ENCODE assay signal across 9 cellular contexts in the genomic region with DNA sequence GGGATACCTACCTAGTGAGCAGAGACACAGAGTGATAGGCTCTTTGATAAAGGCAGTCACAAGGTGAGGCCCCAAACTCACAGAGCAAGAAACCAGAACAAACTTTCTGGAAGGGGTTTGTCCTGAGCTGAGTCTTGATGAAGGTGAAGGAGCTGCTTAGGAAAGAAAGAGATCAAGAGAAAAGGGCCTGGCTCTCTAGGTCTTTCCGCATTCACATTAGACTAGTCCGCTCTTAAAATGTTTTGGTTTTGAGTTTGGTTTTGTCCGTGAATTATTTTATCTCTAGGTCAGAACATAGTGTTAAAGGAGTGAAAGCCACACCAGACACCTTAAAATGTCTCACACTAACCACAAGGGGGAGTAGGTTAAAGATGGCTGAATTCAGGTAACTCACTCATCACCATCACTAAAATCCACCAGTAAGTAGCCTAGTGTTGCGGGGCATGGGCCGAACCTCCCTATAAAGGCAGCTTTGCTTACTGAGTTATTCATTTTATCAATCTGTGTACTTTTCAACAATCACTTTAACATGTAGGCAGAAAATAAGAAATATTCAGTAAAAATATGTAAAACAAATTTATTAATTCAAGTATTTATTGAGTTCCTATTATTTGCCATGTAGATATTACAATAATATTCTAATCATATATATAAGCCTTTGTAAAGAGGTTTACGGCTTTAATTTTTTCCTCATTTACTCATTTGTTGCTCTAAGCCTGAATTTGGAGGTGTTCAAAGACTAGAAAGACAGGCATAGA.
DNase-seq lines count a peak whose midpoint lies in the region; ATAC-seq, FAIRE-seq and TF ChIP-seq lines count a peak whose summit lies in the region.
"Had no signal": no experiment of that assay in that cellular context is flagged by ENCODE, and none has a peak within 500 bp of the region (broad histone marks: within the 10 kb centered on the region; RNA-seq: fewer than 3 reads in every experiment).

No MANE protein-coding gene starts in this region.

- H3K27me3 ChIP-seq in endodermal cell (ENCODE audit: control insufficient read depth, insufficient read depth, low read length, poor library complexity, severe bottlenecking): no peaks in the 10 kb centered on the region

- peaks cover 5% of the 10 kb centered on the region for H3K4me1 Mint-ChIP-seq in endodermal cell
- H3K4me1 Mint-ChIP-seq in nephron: no peaks in the 10 kb centered on the region

- peak; percentile 59 for FAIRE-seq in RCC 7860 (lab: Jason Lieb, UNC)
- FAIRE-seq: colon had no signal

- H3K27ac Mint-ChIP-seq in endodermal cell: peak overlapping the region; percentile 56
- H3K27ac Mint-ChIP-seq in nephron: peak overlapping the region in 1 of 3 experiments; percentile 38

- H3K9ac ChIP-seq in endodermal cell (ENCODE audit: extremely low read depth, low read length, poor library complexity, severe bottlenecking): no peak overlapping the region

- H3K27ac ChIP-seq in endodermal cell (ENCODE audit: low read depth, low read length): no peak overlapping the region

- H3K36me3 ChIP-seq in endodermal cell (ENCODE audit: control insufficient read depth, insufficient read depth, low read length): no peaks in the 10 kb centered on the region

- H3K9me3 Mint-ChIP-seq in endodermal cell (no peaks in the 10 kb centered on the region), nephron (peaks cover 18% of the 10 kb centered on the region)

- no peak overlapping the region for H3K4me3 ChIP-seq in endodermal cell (ENCODE audit: low read length)

- peak; percentile 81 for ATAC-seq in GM21381 (IDR thresholded peaks at IDR 0.05; ENCODE audit: unreplicated experiment)

- H3K4me3 Mint-ChIP-seq in endodermal cell: no peak overlapping the region
- no peak overlapping the region for H3K4me3 Mint-ChIP-seq in nephron

- H3K4me1 ChIP-seq in endodermal cell (ENCODE audit: control insufficient read depth, insufficient read depth, low read length): no peaks in the 10 kb centered on the region

- H3K36me3 Mint-ChIP-seq in endodermal cell (ENCODE audit: low read depth): no peaks in the 10 kb centered on the region
- H3K36me3 Mint-ChIP-seq in nephron (ENCODE audit: low read depth): no peaks in the 10 kb centered on the region

- no peaks in the 10 kb centered on the region for H3K27me3 Mint-ChIP-seq in endodermal cell (ENCODE audit: insufficient read depth)
- no peaks in the 10 kb centered on the region for H3K27me3 Mint-ChIP-seq in nephron (ENCODE audit: low read depth)

- no peaks in the 10 kb centered on the region for H3K9me3 ChIP-seq in endodermal cell (ENCODE audit: control insufficient read depth, low read length)

- DNase-seq in SKM-1 treated with dmso at 0.1 percent for 144 hours (lab: John Stamatoyannopoulos, UW; ENCODE audit: unreplicated experiment) (peak; percentile 46), SKM-1 (lab: John Stamatoyannopoulos, UW; ENCODE audit: unreplicated experiment) (no peak), HuH-7.5 (ENCODE audit: low spot score) (peak; percentile 10), RCC 7860 (ENCODE audit: low spot score) (peak; percentile 61), endodermal cell (peak; percentile 68), GF-D8 (lab: John Stamatoyannopoulos, UW) (no peak)

- peak; percentile 92 for TF ChIP-seq CTCF in endodermal cell (conservative IDR thresholded peaks at IDR 0.05)
- peak; percentile 46 to 65 (median 52) for TF ChIP-seq CTCF in nephron (IDR thresholded peaks at IDR 0.05; ENCODE audit: unreplicated experiment in 3 of 3)

- 79 to 80% methylated on average over 1 to 4 of the region's 6 CpGs for WGBS in endodermal cell (ENCODE audit: insufficient coverage in 1 of 2, insufficient read length in 1 of 2), 2 experiments

Comparison
In these comparisons a context has a peak if more than half of its experiments do, and no peak if none do; other contexts are left out.
1. DNase-seq: peak in SKM-1 treated with dmso at 0.1 percent for 144 hours (single experiment), HuH-7.5 (single experiment), RCC 7860 (single experiment) and endodermal cell (single experiment); none in SKM-1 (single experiment) and GF-D8 (single experiment).